ENCODE assay signal across 8 cellular contexts in the genomic region with DNA sequence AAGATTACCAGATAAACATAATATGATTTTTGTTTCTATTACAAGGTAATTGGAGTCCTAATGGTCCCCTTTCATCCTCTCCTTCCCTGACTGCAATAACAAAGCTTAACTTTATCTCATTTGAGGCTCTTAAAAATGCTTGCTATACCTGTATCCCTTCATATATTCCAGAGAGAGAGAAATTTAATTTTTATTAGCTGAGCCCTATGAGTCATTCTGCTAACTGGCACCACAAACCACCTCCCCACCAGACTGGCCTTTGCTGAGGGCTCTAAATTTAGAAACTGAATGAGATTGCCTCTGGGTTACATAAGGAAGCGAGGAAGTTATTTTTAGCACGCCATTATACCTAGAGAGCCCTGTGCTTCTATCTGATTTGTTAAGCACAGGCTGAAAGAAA. TPM values are rescaled to one million over a fixed set of nuclear protein-coding genes. Genes with fewer than 3 reads are reported as not detected.
A peak's percentile ranks its signal among the peaks of the same experiment; 100 is the strongest.
DNase-seq lines count a peak whose midpoint lies in the region; ATAC-seq and TF ChIP-seq lines count a peak whose summit lies in the region.

No MANE protein-coding gene starts in this region.

- H2BK120ac ChIP-seq in H9 (ENCODE audit: low read depth, low read length, poor library complexity, severe bottlenecking), result no peak overlapping the region

- H3K79me1 ChIP-seq in H9 (ENCODE audit: insufficient read depth, low read depth, low read length, poor library complexity, severe bottlenecking), result no peaks in the 10 kb centered on the region

- DNase-seq in GM03348 (ENCODE audit: low spot score) (peak; percentile 60), NCI-H774 (lab: John Stamatoyannopoulos, UW) (peak; percentile 60), fibroblast of lung (ENCODE audit: low read depth in 2 of 2) (peak; percentile 72 to 78), H9 (no peak), esophagus squamous epithelium (lab: John Stamatoyannopoulos, UW) (no peak), Peyer's patch (no peak)

- H4K8ac ChIP-seq in H9 (replicated peaks; ENCODE audit: insufficient read length, low read depth, low read length), result no peak overlapping the region

- peaks cover 0 to 40% of the 10 kb centered on the region in 2 experiments; a peak in 4 of 5 replicates for H3K9me3 Mint-ChIP-seq in H9

- H3K4me3 Mint-ChIP-seq in H9, result no peak overlapping the region

- no peak overlapping the region for H3K14ac ChIP-seq in H9 (ENCODE audit: insufficient read depth, low read length)

- H3K79me2 ChIP-seq in fibroblast of lung (ENCODE audit: control insufficient read depth, insufficient read depth, low read length), result no peaks in the 10 kb centered on the region
- H3K79me2 ChIP-seq in H9 (ENCODE audit: insufficient read depth, low read length), result no peaks in the 10 kb centered on the region

- peak; percentile 82 for ATAC-seq in HG03103 (IDR thresholded peaks at IDR 0.05; ENCODE audit: low read depth, unreplicated experiment)

- H2BK15ac ChIP-seq in H9 (ENCODE audit: low read depth, low read length), result no peak overlapping the region

- peaks cover 12 to 18% of the 10 kb centered on the region in 2 experiments for H3K4me1 Mint-ChIP-seq in H9

- H3K27me3 Mint-ChIP-seq in H9 (ENCODE audit: low read depth), result no peaks in the 10 kb centered on the region; the same call in 1 of the 2 replicates

- H3K23me2 ChIP-seq in H9 (ENCODE audit: insufficient read length, low read depth, low read length, poor library complexity, severe bottlenecking), result no peaks in the 10 kb centered on the region

- H4K20me1 ChIP-seq in fibroblast of lung (ENCODE audit: control insufficient read depth, extremely low read depth, insufficient read depth, low read length) (no peaks in the 10 kb centered on the region), H9 (ENCODE audit: control insufficient read depth, insufficient read depth, insufficient read length) (no peaks in the 10 kb centered on the region)

- H4K91ac ChIP-seq in H9 (ENCODE audit: insufficient read length, low read depth, low read length), result no peak overlapping the region

- H2BK20ac ChIP-seq in H9 (ENCODE audit: low read depth, low read length, poor library complexity, severe bottlenecking), result no peak overlapping the region

- H3K36me3 Mint-ChIP-seq in H9 (ENCODE audit: insufficient read depth in 1 of 3, low read depth in 3 of 3), result peaks cover 0 to 3% (median 0%) of the 10 kb centered on the region in 3 experiments; a peak in 1 of 7 replicates

- H3K36me3 ChIP-seq in fibroblast of lung (ENCODE audit: control insufficient read depth, insufficient read depth, low read length), result no peaks in the 10 kb centered on the region
- H3K36me3 ChIP-seq in skeletal muscle satellite cell (ENCODE audit: insufficient read depth, low read length), result no peaks in the 10 kb centered on the region
- no peaks in the 10 kb centered on the region for H3K36me3 ChIP-seq in esophagus squamous epithelium
- H3K36me3 ChIP-seq in Peyer's patch, result no peaks in the 10 kb centered on the region

- H3K9ac ChIP-seq in fibroblast of lung (ENCODE audit: insufficient read depth, low read length), result no peak overlapping the region
- no peak overlapping the region for H3K9ac ChIP-seq in skeletal muscle satellite cell (ENCODE audit: low read depth, low read length)
- H3K9ac ChIP-seq in H9 (ENCODE audit: extremely low read depth, insufficient read length, low read length), result no peak overlapping the region

- TF ChIP-seq POLR2A in esophagus squamous epithelium (IDR thresholded peaks at IDR 0.05) (no peak), Peyer's patch (IDR thresholded peaks at IDR 0.05) (no peak)

- no peak overlapping the region for H3K23ac ChIP-seq in H9 (ENCODE audit: insufficient read length, low read depth, low read length)

- intact Hi-C loops in esophagus squamous epithelium (cut with DNase I), result no loop called here

- H3K56ac ChIP-seq in H9 (ENCODE audit: insufficient read length, low read depth, low read length), result no peak overlapping the region

- no peak overlapping the region for H3K4me2 ChIP-seq in fibroblast of lung (ENCODE audit: extremely low read depth, insufficient read depth, low read length)
- peak overlapping the region; percentile 54 for H3K4me2 ChIP-seq in skeletal muscle satellite cell (ENCODE audit: low read length)
- no peak overlapping the region for H3K4me2 ChIP-seq in H9 (ENCODE audit: insufficient read depth, insufficient read length, low read length)

- H3K9me3 ChIP-seq in fibroblast of lung (ENCODE audit: control insufficient read depth, insufficient read depth, low read depth, low read length) (no peaks in the 10 kb centered on the region), skeletal muscle satellite cell (replicated peaks; ENCODE audit: low read length) (no peaks in the 10 kb centered on the region), H9 (ENCODE audit: control insufficient read depth, low read depth, low read length) (no peaks in the 10 kb centered on the region), esophagus squamous epithelium (no peaks in the 10 kb centered on the region), Peyer's patch (no peaks in the 10 kb centered on the region)

- H3K27me3 ChIP-seq in fibroblast of lung (ENCODE audit: control insufficient read depth, insufficient read depth, low read length) (no peaks in the 10 kb centered on the region), skeletal muscle satellite cell (ENCODE audit: control insufficient read depth, insufficient read depth, low read length) (no peaks in the 10 kb centered on the region), H9 (ENCODE audit: insufficient read depth, low read length) (no peaks in the 10 kb centered on the region), esophagus squamous epithelium (no peaks in the 10 kb centered on the region), Peyer's patch (no peaks in the 10 kb centered on the region)

- peak overlapping the region in 1 of 3 experiments; percentile 53; a peak in 1 of 7 replicates for H3K27ac Mint-ChIP-seq in H9

- no peak overlapping the region for H3K4ac ChIP-seq in H9 (ENCODE audit: low read depth, low read length)

- no peak overlapping the region for H2AK5ac ChIP-seq in H9 (ENCODE audit: insufficient read length, low read length)

- no peak overlapping the region for H2BK5ac ChIP-seq in H9 (ENCODE audit: insufficient read length, low read length)

- H3K4me3 ChIP-seq in fibroblast of lung (replicated peaks in 1 of 4; ENCODE audit: control extremely low read depth in 1 of 4, insufficient read depth in 1 of 4, low read depth in 3 of 4, low read length in 4 of 4) (no peak overlapping the region), skeletal muscle satellite cell (ENCODE audit: low read length) (no peak overlapping the region), esophagus squamous epithelium (no peak overlapping the region), Peyer's patch (no peak overlapping the region)

- no CpG with 5 or more reads among the region's 2 CpGs for WGBS in H9 (ENCODE audit: extremely low coverage, insufficient read length, low lambda C conversion rate)
- WGBS in esophagus squamous epithelium, 2 donors, result 0 to 22% methylated on average over 2 of the region's 2 CpGs

- no peak overlapping the region for H3T11ph ChIP-seq in H9 (ENCODE audit: low read length)

- H3K27ac ChIP-seq in fibroblast of lung (ENCODE audit: insufficient read depth, low read length) (no peak overlapping the region), H9 (ENCODE audit: insufficient read length, low read depth, low read length) (no peak overlapping the region), esophagus squamous epithelium (no peak overlapping the region), Peyer's patch (no peak overlapping the region)

- H2AFZ ChIP-seq in fibroblast of lung (ENCODE audit: low read length) (no peak overlapping the region), H9 (ENCODE audit: low read length) (no peak overlapping the region)

- no peak for TF ChIP-seq CTCF in fibroblast of lung (conservative IDR thresholded peaks at IDR 0.05 in 1 of 2, IDR thresholded peaks at IDR 0.05 in 1 of 2; ENCODE audit: low read depth in 1 of 2, low read length in 2 of 2)
- no peak for TF ChIP-seq CTCF in H9 (conservative IDR thresholded peaks at IDR 0.05)
- TF ChIP-seq CTCF in esophagus squamous epithelium (IDR thresholded peaks at IDR 0.05), result no peak
- TF ChIP-seq CTCF in Peyer's patch (IDR thresholded peaks at IDR 0.05), result no peak

- H3K18ac ChIP-seq in H9 (ENCODE audit: insufficient read length, low read depth, low read length), result no peak overlapping the region

- no peak overlapping the region for H4K5ac ChIP-seq in H9 (ENCODE audit: insufficient read length, low read depth, low read length)

- no peak overlapping the region for H2BK12ac ChIP-seq in H9 (ENCODE audit: insufficient read length, low read depth, low read length)

- H3K4me1 ChIP-seq in fibroblast of lung (ENCODE audit: control insufficient read depth, extremely low read depth, insufficient read depth, low read length) (no peaks in the 10 kb centered on the region), skeletal muscle satellite cell (ENCODE audit: control insufficient read depth, insufficient read depth, low read length) (peaks cover 10% of the 10 kb centered on the region), H9 (ENCODE audit: insufficient read depth, low read length) (no peaks in the 10 kb centered on the region), esophagus squamous epithelium (peaks cover 0 to 2% (median 0%) of the 10 kb centered on the region in 3 donors), Peyer's patch (no peaks in the 10 kb centered on the region)

RNA-seq across cellular contexts. Expression of a gene that starts 27.4 kb away (rescaled TPM):
- total RNA-seq in fibroblast of lung (not detected in 2 replicates), H9 (2021) (not detected in 2 replicates), esophagus squamous epithelium (not detected), Peyer's patch (not detected)
- not detected in 2 replicates for polyA plus RNA-seq in fibroblast of lung
- polyA plus RNA-seq in fibroblast of lung (2012), result not detected in 2 replicates
- polyA minus RNA-seq in fibroblast of lung (ENCODE audit: low replicate concordance), result not detected in 2 replicates
- total RNA-seq in skeletal muscle satellite cell (2012; rRNA removed), result not detected in 2 replicates

Comparison
In these comparisons a context has a peak if more than half of its experiments do, and no peak if none do; other contexts are left out.
1. DNase-seq: peak in GM03348 (single experiment), NCI-H774 (single experiment) and fibroblast of lung (2 of 2); none in H9 (single experiment), esophagus squamous epithelium (single experiment) and Peyer's patch (0 of 3).